In the genomic region with DNA sequence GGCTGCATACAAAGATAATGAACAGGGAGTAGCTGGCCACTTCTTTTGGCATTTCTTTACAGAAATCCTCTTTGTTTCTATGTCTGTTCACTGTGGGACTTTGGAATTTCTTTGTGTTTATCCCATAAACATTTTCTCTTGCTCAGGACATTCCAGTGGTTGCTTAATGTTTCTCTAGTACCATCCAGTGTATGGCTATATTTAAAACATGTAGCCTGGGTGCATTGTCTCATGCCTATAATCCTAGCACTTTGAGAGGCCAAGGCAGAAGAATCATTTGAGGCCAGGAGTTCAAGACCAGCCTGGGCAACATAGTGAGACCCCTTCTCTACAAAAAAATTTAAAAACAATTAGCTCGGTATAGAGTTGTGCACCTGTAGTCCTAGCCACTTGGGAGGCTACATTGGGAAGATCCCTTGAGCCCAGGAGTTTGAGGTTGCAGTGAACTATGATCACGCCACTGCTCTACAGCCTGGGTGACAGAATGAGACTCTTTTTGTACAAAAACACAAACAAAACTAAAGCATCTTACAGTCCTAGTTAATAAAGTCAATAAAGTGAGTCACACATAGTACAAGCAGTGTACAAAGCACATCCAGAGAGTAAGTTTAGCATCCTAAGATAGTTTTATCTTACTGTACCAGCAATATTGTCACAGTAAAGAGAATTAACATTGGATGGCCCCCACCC, we compare ENCODE assay signal across 16 cellular contexts.
DNase-seq lines count a peak whose midpoint lies in the region; ATAC-seq and TF ChIP-seq lines count a peak whose summit lies in the region.
"Had no signal": no experiment of that assay in that cellular context is flagged by ENCODE, and none has a peak within 500 bp of the region (broad histone marks: within the 10 kb centered on the region; RNA-seq: fewer than 3 reads in every experiment).

No MANE protein-coding gene starts in this region.

- no peak overlapping the region for H3K27ac ChIP-seq in PC-3 (ENCODE audit: low read length)
- H3K27ac ChIP-seq: ascending aorta, BLaER1 had no signal

- no peak overlapping the region for H3K4me2 ChIP-seq in PC-3 (ENCODE audit: low read length)
- H3K4me2 ChIP-seq: BLaER1 had no signal

- no peak overlapping the region for H3K4me3 Mint-ChIP-seq in stimulated activated naive B cell treated with anti-CD40 and anti-IgM and Interleukin-4, amounts not matched to agents 10 μg/mL and 1 μg/mL and 100 μg/mL, for 72 hours
- H3K4me3 Mint-ChIP-seq in activated CD8-positive, alpha-beta memory T cell treated with anti-CD3 and anti-CD28 coated beads, Interleukin-2, amount 10 ng/mL, durations not matched to agents 7 days and 5 days = no peak overlapping the region
- H3K4me3 Mint-ChIP-seq in activated T-cell treated with anti-CD3 and anti-CD28 coated beads, Interleukin-2, amount 50 U/mL, for 24 hours = no peak overlapping the region
- H3K4me3 Mint-ChIP-seq: activated B cell treated with CpG ODN at 0.5 μM for 24 hours; activated T-cell treated with anti-CD3 and anti-CD28 coated beads, Interleukin-2, amount 50 U/mL, for 4 hours had no signal

- peaks cover 81% of the 10 kb centered on the region for H3K79me2 ChIP-seq in PC-3 (ENCODE audit: low read length)

- DNase-seq in AG08396 (ENCODE audit: low spot score) (peak; percentile 52), PC-3 (peak; percentile 31), fibroblast of gingiva (ENCODE audit: low read depth) (peak; percentile 81), myocyte (ENCODE audit: low read depth) (peak; percentile 35), NCI-H1105 (lab: John Stamatoyannopoulos, UW) (no peak)
- no peak for DNase-seq in stimulated activated naive B cell treated with anti-CD40 and anti-IgM and Interleukin-4, amounts not matched to agents 10 μg/mL and 1 μg/mL and 100 μg/mL, for 72 hours
- DNase-seq in activated CD8-positive, alpha-beta memory T cell treated with anti-CD3 and anti-CD28 coated beads, Interleukin-2, amount 10 ng/mL, durations not matched to agents 7 days and 5 days = no peak
- no peak for DNase-seq in activated T-cell treated with anti-CD3 and anti-CD28 coated beads, Interleukin-2, amount 50 U/mL, for 24 hours
- DNase-seq: activated B cell treated with CpG ODN at 0.5 μM for 24 hours; activated T-cell treated with anti-CD3 and anti-CD28 coated beads, Interleukin-2, amount 50 U/mL, for 4 hours; immature natural killer cell; NCI-H187; NK-92 treated with Interleukin-12 subunit alpha and Interleukin-12 subunit beta, amount 100 ng/mL, for 24 hours had no signal

- peaks cover 29% of the 10 kb centered on the region for H4K20me1 ChIP-seq in PC-3 (ENCODE audit: low read length)

- H3K9ac ChIP-seq in PC-3 (ENCODE audit: low read length) = no peak overlapping the region
- H3K9ac ChIP-seq: BLaER1 had no signal

- POLR2A ChIA-PET in PC-3 (lab: Charles Lee; ENCODE audit: unreplicated experiment) = no interaction called here

- H3K36me3 Mint-ChIP-seq in stimulated activated naive B cell treated with anti-CD40 and anti-IgM and Interleukin-4, amounts not matched to agents 10 μg/mL and 1 μg/mL and 100 μg/mL, for 72 hours = peaks cover 3 to 10% of the 10 kb centered on the region in 2 donors
- H3K36me3 Mint-ChIP-seq in activated CD8-positive, alpha-beta memory T cell treated with anti-CD3 and anti-CD28 coated beads, Interleukin-2, amount 10 ng/mL, durations not matched to agents 7 days and 5 days = no peaks in the 10 kb centered on the region
- H3K36me3 Mint-ChIP-seq in activated T-cell treated with anti-CD3 and anti-CD28 coated beads, Interleukin-2, amount 50 U/mL, for 24 hours (ENCODE audit: low read depth) = peaks cover 4% of the 10 kb centered on the region
- H3K36me3 Mint-ChIP-seq: IgD-negative memory B cell, immature natural killer cell had no signal

- ATAC-seq in PC-3 = peak; percentile 81
- ATAC-seq in stimulated activated naive B cell treated with anti-CD40 and anti-IgM and Interleukin-4, amounts not matched to agents 10 μg/mL and 1 μg/mL and 100 μg/mL, for 72 hours (replicated peaks) = no peak
- no peak for ATAC-seq in activated CD8-positive, alpha-beta memory T cell treated with anti-CD3 and anti-CD28 coated beads, Interleukin-2, amount 10 ng/mL, durations not matched to agents 7 days and 5 days
- ATAC-seq: activated T-cell treated with anti-CD3 and anti-CD28 coated beads, Interleukin-2, amount 50 U/mL, for 4 hours had no signal

- CTCF ChIA-PET in PC-3 (lab: Charles Lee) = no interaction called here
- CTCF ChIA-PET in activated CD8-positive, alpha-beta memory T cell treated with anti-CD3 and anti-CD28 coated beads, Interleukin-2, amount 10 ng/mL, durations not matched to agents 7 days and 5 days (lab: Charles Lee) = no interaction called here

- no peak for TF ChIP-seq CTCF in PC-3 (conservative IDR thresholded peaks at IDR 0.05; ENCODE audit: low read depth, low read length)

- no peak overlapping the region for H3K27ac Mint-ChIP-seq in stimulated activated naive B cell treated with anti-CD40 and anti-IgM and Interleukin-4, amounts not matched to agents 10 μg/mL and 1 μg/mL and 100 μg/mL, for 72 hours
- no peak overlapping the region for H3K27ac Mint-ChIP-seq in activated CD8-positive, alpha-beta memory T cell treated with anti-CD3 and anti-CD28 coated beads, Interleukin-2, amount 10 ng/mL, durations not matched to agents 7 days and 5 days
- no peak overlapping the region for H3K27ac Mint-ChIP-seq in activated T-cell treated with anti-CD3 and anti-CD28 coated beads, Interleukin-2, amount 50 U/mL, for 24 hours
- H3K27ac Mint-ChIP-seq: activated B cell treated with CpG ODN at 0.5 μM for 24 hours, IgD-negative memory B cell had no signal

- peaks cover 9% of the 10 kb centered on the region; the same call in 1 of the 2 replicates for H3K4me1 ChIP-seq in PC-3 (ENCODE audit: insufficient read depth, low read length)

- no TSS peak for BruUV-seq in PC-3 (replicated peaks; lab: Mats Ljungman, UMichigan)

- H2AFZ ChIP-seq in PC-3 (ENCODE audit: low read length) = no peak overlapping the region

- peaks cover 28 to 68% of the 10 kb centered on the region in 2 donors for H3K4me1 Mint-ChIP-seq in stimulated activated naive B cell treated with anti-CD40 and anti-IgM and Interleukin-4, amounts not matched to agents 10 μg/mL and 1 μg/mL and 100 μg/mL, for 72 hours
- H3K4me1 Mint-ChIP-seq in activated CD8-positive, alpha-beta memory T cell treated with anti-CD3 and anti-CD28 coated beads, Interleukin-2, amount 10 ng/mL, durations not matched to agents 7 days and 5 days = peaks cover 5% of the 10 kb centered on the region
- H3K4me1 Mint-ChIP-seq in activated T-cell treated with anti-CD3 and anti-CD28 coated beads, Interleukin-2, amount 50 U/mL, for 24 hours (ENCODE audit: low read depth) = peaks cover 49% of the 10 kb centered on the region

- H3K9me3 ChIP-seq in PC-3 (ENCODE audit: low read length) = no peaks in the 10 kb centered on the region
- H3K9me3 ChIP-seq: ascending aorta, BLaER1 had no signal

- H3K27me3 ChIP-seq in PC-3 (ENCODE audit: low read length) = no peaks in the 10 kb centered on the region
- H3K27me3 ChIP-seq: ascending aorta, BLaER1 had no signal

- H3K9me2 ChIP-seq in PC-3 (replicated peaks; ENCODE audit: low read length) = no peaks in the 10 kb centered on the region

- H3K9me3 Mint-ChIP-seq in stimulated activated naive B cell treated with anti-CD40 and anti-IgM and Interleukin-4, amounts not matched to agents 10 μg/mL and 1 μg/mL and 100 μg/mL, for 72 hours = peaks cover 0 to 1% of the 10 kb centered on the region in 2 donors
- no peaks in the 10 kb centered on the region for H3K9me3 Mint-ChIP-seq in activated CD8-positive, alpha-beta memory T cell treated with anti-CD3 and anti-CD28 coated beads, Interleukin-2, amount 10 ng/mL, durations not matched to agents 7 days and 5 days (ENCODE audit: low read depth)
- H3K9me3 Mint-ChIP-seq in activated T-cell treated with anti-CD3 and anti-CD28 coated beads, Interleukin-2, amount 50 U/mL, for 24 hours = no peaks in the 10 kb centered on the region
- H3K9me3 Mint-ChIP-seq: activated B cell treated with CpG ODN at 0.5 μM for 24 hours; activated T-cell treated with anti-CD3 and anti-CD28 coated beads, Interleukin-2, amount 50 U/mL, for 4 hours; IgD-negative memory B cell; immature natural killer cell had no signal

- no peaks in the 10 kb centered on the region for H3K36me3 ChIP-seq in PC-3 (ENCODE audit: low read depth, low read length)
- H3K36me3 ChIP-seq: ascending aorta had no signal

- intact Hi-C loops in PC-3 (cut with micrococcal nuclease) = no loop called here

- H3F3A ChIP-seq in PC-3 (ENCODE audit: low read length, unreplicated experiment) = no peaks in the 10 kb centered on the region

- no peak overlapping the region for H3K4me3 ChIP-seq in PC-3 (ENCODE audit: low read length)
- H3K4me3 ChIP-seq: ascending aorta, BLaER1 had no signal

- no peaks in the 10 kb centered on the region for H3K27me3 Mint-ChIP-seq in stimulated activated naive B cell treated with anti-CD40 and anti-IgM and Interleukin-4, amounts not matched to agents 10 μg/mL and 1 μg/mL and 100 μg/mL, for 72 hours
- no peaks in the 10 kb centered on the region for H3K27me3 Mint-ChIP-seq in activated CD8-positive, alpha-beta memory T cell treated with anti-CD3 and anti-CD28 coated beads, Interleukin-2, amount 10 ng/mL, durations not matched to agents 7 days and 5 days
- no peaks in the 10 kb centered on the region for H3K27me3 Mint-ChIP-seq in activated T-cell treated with anti-CD3 and anti-CD28 coated beads, Interleukin-2, amount 50 U/mL, for 24 hours
- H3K27me3 Mint-ChIP-seq: activated B cell treated with CpG ODN at 0.5 μM for 24 hours, IgD-negative memory B cell had no signal

Comparison
In these comparisons a context has a peak if more than half of its experiments do, and no peak if none do; other contexts are left out.
1. DNase-seq: peak in AG08396 (single experiment), PC-3 (single experiment), fibroblast of gingiva (single experiment) and myocyte (single experiment); none in stimulated activated naive B cell treated with anti-CD40 and anti-IgM and Interleukin-4, amounts not matched to agents 10 μg/mL and 1 μg/mL and 100 μg/mL, for 72 hours (single experiment), activated CD8-positive, alpha-beta memory T cell treated with anti-CD3 and anti-CD28 coated beads, Interleukin-2, amount 10 ng/mL, durations not matched to agents 7 days and 5 days (single experiment), NCI-H1105 (single experiment) and activated T-cell treated with anti-CD3 and anti-CD28 coated beads, Interleukin-2, amount 50 U/mL, for 24 hours (single experiment).